In genomic region chr10:80674809-80675208, GRCh38 we compare ENCODE assay signal across 8 cellular contexts.
"Had no signal": no experiment of that assay in that cellular context is flagged by ENCODE, and none has a peak within 500 bp of the region (broad histone marks: within the 10 kb centered on the region; RNA-seq: fewer than 3 reads in every experiment).

No MANE protein-coding gene starts in this region.

- H3K4me3 ChIP-seq: GM12878 had no signal

- DNase-seq: GDM1, GF-D8 had no signal

- ATAC-seq: GM12878 had no signal

- FAIRE-seq: G401.6, GM12878, GM12891, GM12892, GM18507, GM19239 had no signal
